ENCODE assay signal across 24 cellular contexts in genomic region chr21:15872236-15872635, GRCh38.
"Had no signal": no experiment of that assay in that cellular context is flagged by ENCODE, and none has a peak within 500 bp of the region (broad histone marks: within the 10 kb centered on the region; RNA-seq: fewer than 3 reads in every experiment).

No MANE protein-coding gene starts in this region.

- H3K4me2 ChIP-seq: neural progenitor cell had no signal

- H3K4me1 ChIP-seq: adrenal gland, ascending aorta, foreskin keratinocyte, left lung, neural progenitor cell had no signal

- ATAC-seq: activated CD4-positive, alpha-beta T cell treated with anti-CD3 and anti-CD28 coated beads for 36 hours; activated T-cell treated with anti-CD3 and anti-CD28 coated beads, Interleukin-2, amount 50 U/mL, for 4 hours; foreskin keratinocyte; left lung; naive thymus-derived CD8-positive, alpha-beta T cell had no signal

- DNase-seq: activated B cell treated with CpG ODN at 0.5 μM for 24 hours; activated CD4-positive, alpha-beta T cell treated with anti-CD3 and anti-CD28 coated beads for 36 hours; activated CD4-positive, alpha-beta T cell treated with anti-CD3 and anti-CD28 coated beads, Interleukin-2, amount 50 U/mL, for 4 hours; activated CD8-positive, alpha-beta memory T cell treated with anti-CD3 and anti-CD28 coated beads for 24 hours; activated CD8-positive, alpha-beta memory T cell treated with anti-CD3 and anti-CD28 coated beads, Interleukin-2, amount 50 U/mL, for 4 hours; activated naive CD4-positive, alpha-beta T cell; activated T-cell treated with anti-CD3 and anti-CD28 coated beads, Interleukin-2, amount 50 U/mL, for 4 hours; adrenal gland; brain microvascular endothelial cell; central memory CD4-positive, alpha-beta T cell; dermis blood vessel endothelial cell; effector CD8-positive, alpha-beta T cell; foreskin keratinocyte; left lung; naive thymus-derived CD8-positive, alpha-beta T cell; spleen; stimulated activated CD4-positive, alpha-beta T cell treated with anti-CD3 and anti-CD28 coated beads, Interleukin-4, amount 100 ng/mL, for 1 hour; stimulated activated naive CD4-positive, alpha-beta T cell treated with Interleukin-2 at 50 U/mL for 16 hours; T-helper 9 cell; upper lobe of left lung had no signal

- H3K4me3 ChIP-seq: adrenal gland, ascending aorta, left lung, lung, neural progenitor cell, spleen, thoracic aorta, upper lobe of left lung had no signal

- H3K27ac ChIP-seq: adrenal gland, ascending aorta, brain microvascular endothelial cell, foreskin keratinocyte, left lung, neural progenitor cell, spleen, thoracic aorta, upper lobe of left lung had no signal

- H3K36me3 ChIP-seq: neural progenitor cell had no signal

- H3K9me3 ChIP-seq: adrenal gland, ascending aorta, left lung, spleen, thoracic aorta, upper lobe of left lung had no signal

- H3K27me3 ChIP-seq: adrenal gland, ascending aorta, brain microvascular endothelial cell, foreskin keratinocyte, left lung, neural progenitor cell, spleen, upper lobe of left lung had no signal

- H3K9ac ChIP-seq: neural progenitor cell had no signal
